Comparison of ENCODE assay signal across 20 cellular contexts in genomic region chr2:120209427-120210233, GRCh38. TPM values are rescaled to one million over a fixed set of nuclear protein-coding genes. Genes with fewer than 3 reads are reported as not detected.
A peak's percentile ranks its signal among the peaks of the same experiment; 100 is the strongest.
DNase-seq lines count a peak whose midpoint lies in the region; ATAC-seq, FAIRE-seq and TF ChIP-seq lines count a peak whose summit lies in the region.
"Had no signal": no experiment of that assay in that cellular context is flagged by ENCODE, and none has a peak within 500 bp of the region (broad histone marks: within the 10 kb centered on the region; RNA-seq: fewer than 3 reads in every experiment).

No MANE protein-coding gene starts in this region.

- ATAC-seq in HepG2 (peak; percentile 18; the same call in 2 of the 3 replicates), GM21786 (IDR thresholded peaks at IDR 0.05; ENCODE audit: unreplicated experiment) (no peak)

- CTCF ChIA-PET in HepG2 (lab: Yijun Ruan, JAX; ENCODE audit: low intra/inter-chr PET ratio, low total read pairs), result no interaction called here

- in situ Hi-C loops in HepG2 (cut with HindIII; ENCODE audit: extremely low pct_ligation_motif_present, low pct_unique_long_range_greater_than_20kb), result loop anchor here (10.0 kb wide), 1 partner anchor 105 kb away; no protein-coding TSS in a partner anchor

- H3K4me1 Mint-ChIP-seq in CD14-positive monocyte, result peaks cover 9% of the 10 kb centered on the region
- H3K4me1 Mint-ChIP-seq in activated T-helper 1 cell treated with anti-CD3 and anti-CD28 coated beads, Interleukin-12 subunit alpha, Interleukin-12 subunit beta, Interleukin-2, Interleukin-4 antibody, amounts not matched to agents 30 ng/mL and 10 ng/mL and 1 ng/mL, durations not matched to agents 14 hours and 24 hours and 36 hours (ENCODE audit: low read depth), result peaks cover 8% of the 10 kb centered on the region
- H3K4me1 Mint-ChIP-seq: brain had no signal

- H3K36me3 ChIP-seq in HepG2 (replicated peaks in 1 of 2; ENCODE audit: control insufficient read depth in 1 of 2, insufficient read depth in 2 of 2, low read length in 2 of 2), result no peaks in the 10 kb centered on the region
- H3K36me3 ChIP-seq: BE2C, tibial nerve had no signal

- H3K79me2 ChIP-seq in HepG2 (ENCODE audit: insufficient read depth, low read length), result no peaks in the 10 kb centered on the region

- TF ChIP-seq EP300 in HepG2 (IDR thresholded peaks at IDR 0.05; ENCODE audit: low read depth in 2 of 2, low read length in 2 of 2) (no peak), HepG2 (CRISPR knock-in tag; IDR thresholded peaks at IDR 0.05; ENCODE audit: borderline replicate concordance) (no peak)

- H3K27me3 Mint-ChIP-seq in CD14-positive monocyte (ENCODE audit: low read depth in 3 of 3), result peaks cover 0 to 8% (median 3%) of the 10 kb centered on the region in 3 donors
- H3K27me3 Mint-ChIP-seq in activated T-helper 1 cell treated with anti-CD3 and anti-CD28 coated beads, Interleukin-12 subunit alpha, Interleukin-12 subunit beta, Interleukin-2, Interleukin-4 antibody, amounts not matched to agents 30 ng/mL and 10 ng/mL and 1 ng/mL, durations not matched to agents 14 hours and 24 hours and 36 hours (ENCODE audit: insufficient read depth), result no peaks in the 10 kb centered on the region
- H3K27me3 Mint-ChIP-seq: brain had no signal

- DNase-seq in AG08396 (ENCODE audit: low spot score) (peak; percentile 3), CD14-positive monocyte (ENCODE audit: low spot score) (no peak), HepG2 (ENCODE audit: low spot score) (no peak), HCEC 1CT (no peak), ecto neural progenitor cell (ENCODE audit: low spot score) (no peak)
- DNase-seq in activated T-helper 1 cell treated with anti-CD3 and anti-CD28 coated beads, Interleukin-12 subunit alpha, Interleukin-12 subunit beta, Interleukin-2, Interleukin-4 antibody, amounts not matched to agents 30 ng/mL and 10 ng/mL and 1 ng/mL, durations not matched to agents 14 hours and 24 hours and 36 hours (ENCODE audit: low spot score), result no peak
- no peak for DNase-seq in stimulated activated CD4-positive, alpha-beta T cell treated with anti-CD3 and anti-CD28 coated beads, Interleukin-2, amount 100 ng/mL, for 24 hours
- DNase-seq: activated gamma-delta T cell treated with Interleukin-2 at 50 U/mL for 16 hours, BE2C, DND-41, midbrain, NCI-H1092, NCI-H2107, NCI-H69 had no signal

- no peak for TF ChIP-seq RAD21 in HepG2 (CRISPR knock-in tag; IDR thresholded peaks at IDR 0.05)

- peaks cover 2 to 20% of the 10 kb centered on the region in 2 experiments; a peak in 3 of 5 replicates for H3K27me3 ChIP-seq in HepG2 (ENCODE audit: control insufficient read depth in 1 of 2, insufficient read depth in 2 of 2, low read length in 2 of 2)
- H3K27me3 ChIP-seq: BE2C, tibial nerve had no signal

- intact Hi-C loops in CD14-positive monocyte (cut with micrococcal nuclease), result no loop called here
- intact Hi-C loops in activated T-helper 1 cell treated with anti-CD3 and anti-CD28 coated beads, Interleukin-12 subunit alpha, Interleukin-12 subunit beta, Interleukin-2, Interleukin-4 antibody, amounts not matched to agents 30 ng/mL and 10 ng/mL and 1 ng/mL, durations not matched to agents 14 hours and 24 hours and 36 hours (cut with micrococcal nuclease), result no loop called here
- intact Hi-C loops in HepG2 (cut with micrococcal nuclease; ENCODE audit: unreplicated experiment), result no loop called here

- H3K9me3 ChIP-seq in HepG2 (ENCODE audit: low read length), result no peaks in the 10 kb centered on the region
- H3K9me3 ChIP-seq: BE2C, tibial nerve had no signal

- BruUV-seq in HepG2 (replicated peaks; lab: Mats Ljungman, UMichigan), result no TSS peak

- no peaks in the 10 kb centered on the region for H4K20me1 ChIP-seq in HepG2 (ENCODE audit: insufficient read depth, low read length)

- no peak overlapping the region for H3K9ac ChIP-seq in HepG2 (ENCODE audit: insufficient read depth, low read depth, low read length)
- H3K9ac ChIP-seq: KMS-11 had no signal

- FAIRE-seq in HepG2 (lab: Jason Lieb, UNC), result no peak
- FAIRE-seq: keratinocyte had no signal

- TF ChIP-seq CTCF in CD14-positive monocyte (IDR thresholded peaks at IDR 0.05), result no peak
- TF ChIP-seq CTCF in HepG2 (CRISPR knock-in tag; IDR thresholded peaks at IDR 0.05), result no peak

- no peak overlapping the region for H3K27ac ChIP-seq in HepG2 (ENCODE audit: extremely low read length, insufficient read depth, low read length)
- H3K27ac ChIP-seq: HL-60, KMS-11, tibial nerve had no signal

- no peak overlapping the region for H3K4me2 ChIP-seq in HepG2 (ENCODE audit: low read depth, low read length)
- H3K4me2 ChIP-seq: KMS-11 had no signal

- H3K4me3 ChIP-seq in HepG2 (replicated peaks in 1 of 3; ENCODE audit: insufficient read depth in 1 of 3, low read depth in 2 of 3, low read length in 3 of 3), result no peak overlapping the region; a peak in 1 of 6 replicates
- H3K4me3 ChIP-seq: tibial nerve had no signal

- peak overlapping the region in 4 of 7 donors; percentile 28 to 78 (median 60) for H3K27ac Mint-ChIP-seq in CD14-positive monocyte
- peak overlapping the region; percentile 70 for H3K27ac Mint-ChIP-seq in activated T-helper 1 cell treated with anti-CD3 and anti-CD28 coated beads, Interleukin-12 subunit alpha, Interleukin-12 subunit beta, Interleukin-2, Interleukin-4 antibody, amounts not matched to agents 30 ng/mL and 10 ng/mL and 1 ng/mL, durations not matched to agents 14 hours and 24 hours and 36 hours
- H3K27ac Mint-ChIP-seq: brain had no signal

- no peak overlapping the region for H3K4me3 Mint-ChIP-seq in CD14-positive monocyte
- H3K4me3 Mint-ChIP-seq in activated T-helper 1 cell treated with anti-CD3 and anti-CD28 coated beads, Interleukin-12 subunit alpha, Interleukin-12 subunit beta, Interleukin-2, Interleukin-4 antibody, amounts not matched to agents 30 ng/mL and 10 ng/mL and 1 ng/mL, durations not matched to agents 14 hours and 24 hours and 36 hours, result no peak overlapping the region
- H3K4me3 Mint-ChIP-seq: brain had no signal

- no peaks in the 10 kb centered on the region for H3K36me3 Mint-ChIP-seq in CD14-positive monocyte
- H3K36me3 Mint-ChIP-seq in activated T-helper 1 cell treated with anti-CD3 and anti-CD28 coated beads, Interleukin-12 subunit alpha, Interleukin-12 subunit beta, Interleukin-2, Interleukin-4 antibody, amounts not matched to agents 30 ng/mL and 10 ng/mL and 1 ng/mL, durations not matched to agents 14 hours and 24 hours and 36 hours (ENCODE audit: low read depth), result peaks cover 5% of the 10 kb centered on the region
- H3K36me3 Mint-ChIP-seq: brain had no signal

- WGBS in HepG2 (ENCODE audit: low lambda C conversion rate), result 43% methylated on average over 9 of the region's 9 CpGs

- peaks cover 0 to 3% (median 0%) of the 10 kb centered on the region in 7 donors for H3K9me3 Mint-ChIP-seq in CD14-positive monocyte
- no peaks in the 10 kb centered on the region for H3K9me3 Mint-ChIP-seq in activated T-helper 1 cell treated with anti-CD3 and anti-CD28 coated beads, Interleukin-12 subunit alpha, Interleukin-12 subunit beta, Interleukin-2, Interleukin-4 antibody, amounts not matched to agents 30 ng/mL and 10 ng/mL and 1 ng/mL, durations not matched to agents 14 hours and 24 hours and 36 hours
- H3K9me3 Mint-ChIP-seq: brain had no signal

- H2AFZ ChIP-seq in HepG2 (ENCODE audit: low read length), result no peak overlapping the region

- peaks cover 7% of the 10 kb centered on the region; the same call in 1 of the 2 replicates for H3K4me1 ChIP-seq in HepG2 (ENCODE audit: insufficient read depth, low read length)
- H3K4me1 ChIP-seq: BE2C, tibial nerve had no signal

- no peak for TF ChIP-seq POLR2A in HepG2 (IDR thresholded peaks at IDR 0.05; ENCODE audit: insufficient read depth in 1 of 2, low read depth in 2 of 2, low read length in 2 of 2)

- POLR2A ChIA-PET in HepG2 (lab: Yijun Ruan, JAX), result no interaction called here

RNA-seq across cellular contexts. Expression of gene TMEM185B, which starts 13.6 kb away (rescaled TPM):
- polyA plus RNA-seq in CD14-positive monocyte (10 to 100 TPM; 18.1 to 20.4 TPM), HepG2 (2011; rRNA removed) (5.6 and 5.7 TPM in 2 replicates)
- total RNA-seq in activated T-helper 1 cell treated with anti-CD3 and anti-CD28 coated beads, Interleukin-12 subunit alpha, Interleukin-12 subunit beta, Interleukin-2, Interleukin-4 antibody, amounts not matched to agents 30 ng/mL and 10 ng/mL and 1 ng/mL, durations not matched to agents 14 hours and 24 hours and 36 hours, result 47.9 and 48.6 TPM in 2 replicates
- 3.5 and 7.0 TPM in 2 replicates for total RNA-seq in HepG2 (2016; rRNA removed; fragmentation: Illumina TruSeq; extraction: Trizol)
- total RNA-seq in HepG2 (2016; cell fraction: cytosol; rRNA removed; fragmentation: Illumina TruSeq; extraction: Trizol; ENCODE audit: low read depth), result 1.2 and 1.8 TPM in 2 replicates
- total RNA-seq in HepG2 (2016; cell fraction: insoluble cytoplasmic fraction; rRNA removed; fragmentation: Illumina TruSeq; extraction: Trizol), result 2.9 and 6.9 TPM in 2 replicates
- 3.8 and 4.7 TPM in 2 replicates for total RNA-seq in HepG2 (2016; cell fraction: membrane; rRNA removed; fragmentation: Illumina TruSeq; extraction: Trizol)
- total RNA-seq in HepG2 (2016; cell fraction: nucleus; rRNA removed; fragmentation: Illumina TruSeq; extraction: Trizol), result 6.4 and 7.9 TPM in 2 replicates
- 6.0 and 6.3 TPM in 2 replicates for polyA plus RNA-seq in HepG2 (2011; cell fraction: cytosol; rRNA removed)
- polyA plus RNA-seq in HepG2 (2011; cell fraction: nucleus; rRNA removed), result 9.5 and 9.8 TPM in 2 replicates
- polyA plus RNA-seq in HepG2 (2012), result 7.3 and 7.8 TPM in 2 replicates
- 1.2 and 1.8 TPM in 2 replicates for polyA plus RNA-seq in HepG2 (2016; cell fraction: cytosol; fragmentation: Illumina TruSeq; extraction: Trizol; ENCODE audit: low read depth)
- 3.2 and 5.0 TPM in 2 replicates for polyA plus RNA-seq in HepG2 (2016; cell fraction: insoluble cytoplasmic fraction; fragmentation: Illumina TruSeq; extraction: Trizol; ENCODE audit: low read depth)
- 2.4 and 3.2 TPM in 2 replicates for polyA plus RNA-seq in HepG2 (2016; cell fraction: membrane; fragmentation: Illumina TruSeq; extraction: Trizol; ENCODE audit: low read depth)
- polyA plus RNA-seq in HepG2 (2016; cell fraction: nucleus; fragmentation: Illumina TruSeq; extraction: Trizol; ENCODE audit: insufficient read depth, low read depth), result 8.5 and 10.2 TPM in 2 replicates
- polyA minus RNA-seq in HepG2 (2011; rRNA and poly(A)+ RNA removed; ENCODE audit: low replicate concordance), result 13.7 and 14.5 TPM in 2 replicates
- polyA minus RNA-seq in HepG2 (2011; cell fraction: cytosol; rRNA and poly(A)+ RNA removed), result 4.8 and 5.5 TPM in 2 replicates
- polyA minus RNA-seq in HepG2 (2011; cell fraction: nucleus; rRNA and poly(A)+ RNA removed), result 5.2 and 7.0 TPM in 2 replicates

RNA-seq across cellular contexts. Expression of gene RALB, which starts 43.0 kb away (rescaled TPM):
- polyA plus RNA-seq in CD14-positive monocyte (100 to 1,000 TPM; 139 to 163 TPM), HepG2 (2011; rRNA removed) (28.5 and 37.8 TPM in 2 replicates)
- total RNA-seq in activated T-helper 1 cell treated with anti-CD3 and anti-CD28 coated beads, Interleukin-12 subunit alpha, Interleukin-12 subunit beta, Interleukin-2, Interleukin-4 antibody, amounts not matched to agents 30 ng/mL and 10 ng/mL and 1 ng/mL, durations not matched to agents 14 hours and 24 hours and 36 hours, result 79.7 and 84.2 TPM in 2 replicates
- 43.2 and 65.4 TPM in 2 replicates for total RNA-seq in HepG2 (2016; rRNA removed; fragmentation: Illumina TruSeq; extraction: Trizol)
- 14.7 and 15.0 TPM in 2 replicates for total RNA-seq in HepG2 (2016; cell fraction: cytosol; rRNA removed; fragmentation: Illumina TruSeq; extraction: Trizol; ENCODE audit: low read depth)
- total RNA-seq in HepG2 (2016; cell fraction: insoluble cytoplasmic fraction; rRNA removed; fragmentation: Illumina TruSeq; extraction: Trizol), result 46.9 and 63.2 TPM in 2 replicates
- 40.6 and 40.7 TPM in 2 replicates for total RNA-seq in HepG2 (2016; cell fraction: membrane; rRNA removed; fragmentation: Illumina TruSeq; extraction: Trizol)
- 18.9 and 20.9 TPM in 2 replicates for total RNA-seq in HepG2 (2016; cell fraction: nucleus; rRNA removed; fragmentation: Illumina TruSeq; extraction: Trizol)
- polyA plus RNA-seq in HepG2 (2011; cell fraction: cytosol; rRNA removed), result 27.1 and 34.7 TPM in 2 replicates
- polyA plus RNA-seq in HepG2 (2011; cell fraction: nucleus; rRNA removed), result 7.9 and 9.7 TPM in 2 replicates
- polyA plus RNA-seq in HepG2 (2012), result 25.9 and 28.9 TPM in 2 replicates
- polyA plus RNA-seq in HepG2 (2016; cell fraction: cytosol; fragmentation: Illumina TruSeq; extraction: Trizol; ENCODE audit: low read depth), result 17.5 and 21.3 TPM in 2 replicates
- 77.8 and 83.3 TPM in 2 replicates for polyA plus RNA-seq in HepG2 (2016; cell fraction: insoluble cytoplasmic fraction; fragmentation: Illumina TruSeq; extraction: Trizol; ENCODE audit: low read depth)
- 40.5 and 41.2 TPM in 2 replicates for polyA plus RNA-seq in HepG2 (2016; cell fraction: membrane; fragmentation: Illumina TruSeq; extraction: Trizol; ENCODE audit: low read depth)
- polyA plus RNA-seq in HepG2 (2016; cell fraction: nucleus; fragmentation: Illumina TruSeq; extraction: Trizol; ENCODE audit: insufficient read depth, low read depth), result 29.6 and 37.1 TPM in 2 replicates
- polyA minus RNA-seq in HepG2 (2011; rRNA and poly(A)+ RNA removed; ENCODE audit: low replicate concordance), result 7.6 and 34.5 TPM in 2 replicates
- 18.2 and 26.6 TPM in 2 replicates for polyA minus RNA-seq in HepG2 (2011; cell fraction: cytosol; rRNA and poly(A)+ RNA removed)
- 11.1 and 12.7 TPM in 2 replicates for polyA minus RNA-seq in HepG2 (2011; cell fraction: nucleus; rRNA and poly(A)+ RNA removed)
